ENCODE assay signal across 8 cellular contexts in genomic region chr11:18706330-18707243, GRCh38. TPM values are rescaled to one million over a fixed set of nuclear protein-coding genes. Genes with fewer than 3 reads are reported as not detected.
DNase-seq lines count a peak whose midpoint lies in the region; ATAC-seq lines count a peak whose summit lies in the region.

No MANE protein-coding gene starts in this region.

- ATAC-seq in HG03342 (IDR thresholded peaks at IDR 0.05; ENCODE audit: unreplicated experiment) = peak; percentile 63

- DNase-seq in GM03348 (ENCODE audit: low spot score) (peak; percentile 44), T-helper 9 cell (peak; percentile 36), cerebellum (ENCODE audit: low spot score) (peak; percentile 76), left kidney (ENCODE audit: low read depth, low spot score) (peak; percentile 93), UCSD-AML1 (lab: John Stamatoyannopoulos, UW; ENCODE audit: unreplicated experiment) (no peak), NOMO-1 treated with dmso at 0.1 percent for 144 hours (lab: John Stamatoyannopoulos, UW; ENCODE audit: unreplicated experiment) (no peak)
- peak; percentile 20 for DNase-seq in stimulated activated CD8-positive, alpha-beta memory T cell treated with anti-CD3 and anti-CD28 coated beads, Interleukin-15, amount 100 ng/mL, for 1 hour (ENCODE audit: low read depth)

RNA-seq across cellular contexts. Expression of gene TMEM86A, which starts 8.0 kb away (rescaled TPM):
- 4.6 TPM for total RNA-seq in cerebellum

RNA-seq across cellular contexts. Expression of gene IGSF22, which starts 19.4 kb away (rescaled TPM):
- 0.45 TPM for total RNA-seq in cerebellum

Comparison
In these comparisons a context has a peak if more than half of its experiments do, and no peak if none do; other contexts are left out.
1. DNase-seq: peak in GM03348 (single experiment), T-helper 9 cell (single experiment), cerebellum (single experiment), left kidney (single experiment) and stimulated activated CD8-positive, alpha-beta memory T cell treated with anti-CD3 and anti-CD28 coated beads, Interleukin-15, amount 100 ng/mL, for 1 hour (single experiment); none in UCSD-AML1 (single experiment) and NOMO-1 treated with dmso at 0.1 percent for 144 hours (single experiment).